ENCODE assay signal across 1 cellular context in genomic region chr17:49079840-49080663, GRCh38.
TF ChIP-seq lines count a peak whose summit lies in the region.

No MANE protein-coding gene starts in this region.

TF ChIP-seq in HepG2, 621 proteins besides CTCF, POLR2A, EP300 and RAD21 (continued from another document and continues in another):
- TF ChIP-seq ZNF800 (CRISPR knock-in tag; IDR thresholded peaks at IDR 0.05) (no peak), ZNF530 (CRISPR knock-in tag; IDR thresholded peaks at IDR 0.05; ENCODE audit: low read depth) (no peak), MTF1 (CRISPR knock-in tag; IDR thresholded peaks at IDR 0.05) (no peak), TERF1 (CRISPR knock-in tag; IDR thresholded peaks at IDR 0.05) (no peak), JUNB (CRISPR knock-in tag; IDR thresholded peaks at IDR 0.05; ENCODE audit: borderline replicate concordance) (no peak), ZNF75D (CRISPR knock-in tag; IDR thresholded peaks at IDR 0.05; ENCODE audit: borderline replicate concordance) (no peak), ZNF33A (CRISPR knock-in tag; IDR thresholded peaks at IDR 0.05; ENCODE audit: borderline replicate concordance) (no peak), ZNF550 (CRISPR knock-in tag; IDR thresholded peaks at IDR 0.05; ENCODE audit: borderline replicate concordance) (no peak), IKZF5 (CRISPR knock-in tag; IDR thresholded peaks at IDR 0.05) (no peak), NR2F6 (IDR thresholded peaks at IDR 0.05) (no peak), NR2F6 (CRISPR knock-in tag; IDR thresholded peaks at IDR 0.05) (no peak), ZMYM2 (CRISPR knock-in tag; IDR thresholded peaks at IDR 0.05) (peak; percentile 56), AFF4 (CRISPR knock-in tag; IDR thresholded peaks at IDR 0.05) (no peak), ZNF644 (CRISPR knock-in tag; IDR thresholded peaks at IDR 0.05; ENCODE audit: low read depth) (no peak), BCLAF1 (IDR thresholded peaks at IDR 0.05) (no peak), SAFB2 (CRISPR knock-in tag; IDR thresholded peaks at IDR 0.05; ENCODE audit: borderline replicate concordance, low read depth) (no peak), ZBTB3 (CRISPR knock-in tag; IDR thresholded peaks at IDR 0.05; ENCODE audit: borderline replicate concordance, low read depth) (no peak), MAFK (conservative IDR thresholded peaks at IDR 0.05 in 1 of 2, IDR thresholded peaks at IDR 0.05 in 1 of 2; ENCODE audit: low read length in 2 of 2) (no peak), ZNF687 (CRISPR knock-in tag; IDR thresholded peaks at IDR 0.05) (no peak), SP4 (CRISPR knock-in tag; IDR thresholded peaks at IDR 0.05) (no peak), NCOA1 (CRISPR knock-in tag; IDR thresholded peaks at IDR 0.05) (no peak), PRMT3 (CRISPR knock-in tag; IDR thresholded peaks at IDR 0.05; ENCODE audit: borderline replicate concordance, low read depth) (no peak), TBP (CRISPR knock-in tag; IDR thresholded peaks at IDR 0.05) (no peak), ZFP82 (CRISPR knock-in tag; IDR thresholded peaks at IDR 0.05; ENCODE audit: borderline replicate concordance) (no peak), ZNF589 (CRISPR knock-in tag; conservative IDR thresholded peaks at IDR 0.05) (no peak), ZNF775 (CRISPR knock-in tag; IDR thresholded peaks at IDR 0.05; ENCODE audit: borderline replicate concordance) (no peak), REPIN1 (CRISPR knock-in tag; IDR thresholded peaks at IDR 0.05; ENCODE audit: borderline replicate concordance, low read depth) (peak; percentile 36; the same call in 1 of the 2 replicates), HCFC1 (IDR thresholded peaks at IDR 0.05; ENCODE audit: low read depth, low read length) (no peak), ZNF7 (CRISPR knock-in tag; IDR thresholded peaks at IDR 0.05) (peak; percentile 96), ZSCAN9 (CRISPR knock-in tag; IDR thresholded peaks at IDR 0.05; ENCODE audit: borderline replicate concordance) (no peak), ZSCAN21 (CRISPR knock-in tag; IDR thresholded peaks at IDR 0.05; ENCODE audit: borderline replicate concordance) (no peak), REST (IDR thresholded peaks at IDR 0.05; ENCODE audit: borderline replicate concordance in 1 of 2, low read depth in 1 of 2, low read length in 2 of 2) (no peak), U2AF2 (IDR thresholded peaks at IDR 0.05; ENCODE audit: low read depth, low read length) (no peak)
- TF ChIP-seq, protein P1, sequence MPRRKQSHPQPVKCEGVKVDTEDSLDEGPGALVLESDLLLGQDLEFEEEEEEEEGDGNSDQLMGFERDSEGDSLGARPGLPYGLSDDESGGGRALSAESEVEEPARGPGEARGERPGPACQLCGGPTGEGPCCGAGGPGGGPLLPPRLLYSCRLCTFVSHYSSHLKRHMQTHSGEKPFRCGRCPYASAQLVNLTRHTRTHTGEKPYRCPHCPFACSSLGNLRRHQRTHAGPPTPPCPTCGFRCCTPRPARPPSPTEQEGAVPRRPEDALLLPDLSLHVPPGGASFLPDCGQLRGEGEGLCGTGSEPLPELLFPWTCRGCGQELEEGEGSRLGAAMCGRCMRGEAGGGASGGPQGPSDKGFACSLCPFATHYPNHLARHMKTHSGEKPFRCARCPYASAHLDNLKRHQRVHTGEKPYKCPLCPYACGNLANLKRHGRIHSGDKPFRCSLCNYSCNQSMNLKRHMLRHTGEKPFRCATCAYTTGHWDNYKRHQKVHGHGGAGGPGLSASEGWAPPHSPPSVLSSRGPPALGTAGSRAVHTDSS (CRISPR knock-in tag; conservative IDR thresholded peaks at IDR 0.05), result no peak
- TF ChIP-seq, protein P2, sequence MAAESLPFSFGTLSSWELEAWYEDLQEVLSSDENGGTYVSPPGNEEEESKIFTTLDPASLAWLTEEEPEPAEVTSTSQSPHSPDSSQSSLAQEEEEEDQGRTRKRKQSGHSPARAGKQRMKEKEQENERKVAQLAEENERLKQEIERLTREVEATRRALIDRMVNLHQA (CRISPR knock-in tag; IDR thresholded peaks at IDR 0.05), result no peak
